8 cellular contexts compared by ENCODE assay signal in the genomic region with DNA sequence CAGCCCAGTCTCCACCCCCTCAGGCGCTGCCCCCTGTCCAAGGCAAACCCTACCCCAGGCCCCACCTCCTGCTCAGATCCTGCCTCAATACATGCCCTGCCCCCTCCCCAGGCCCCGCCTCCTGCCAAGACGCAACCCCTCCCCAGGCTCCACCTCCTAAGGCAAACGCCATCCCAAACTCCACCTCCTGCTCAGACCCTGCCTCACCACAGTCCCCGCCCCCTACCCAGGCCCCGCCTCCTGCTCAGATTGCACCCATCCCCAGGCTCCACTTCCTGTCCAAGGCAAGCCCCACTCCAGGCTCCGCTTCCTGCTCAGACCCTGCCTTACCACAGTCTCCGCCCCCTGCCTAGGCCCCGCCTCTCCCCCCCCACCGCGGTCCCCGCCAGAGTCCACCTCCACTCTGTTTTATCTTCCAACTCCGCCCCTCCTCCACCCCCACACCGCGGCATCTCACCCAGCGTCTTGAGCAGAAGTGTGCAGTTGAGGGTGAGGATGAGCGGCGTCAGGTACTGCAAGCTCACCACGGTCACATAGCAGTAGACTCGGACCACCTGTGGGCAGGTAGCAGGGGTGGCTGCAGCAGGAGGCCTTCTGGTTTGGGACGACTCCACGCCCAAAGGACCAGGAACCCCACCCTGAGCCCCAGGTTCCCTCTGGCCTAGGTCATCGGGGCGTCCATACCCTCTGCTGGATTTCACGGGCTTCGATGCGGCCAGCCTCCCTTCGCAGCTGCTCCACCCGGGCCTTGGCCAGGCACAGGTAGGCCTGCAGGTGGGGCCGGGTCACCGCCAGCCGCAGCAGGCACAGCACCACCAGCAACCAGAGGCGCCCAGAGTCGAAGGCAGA. TPM values are rescaled to one million over a fixed set of nuclear protein-coding genes. Genes with fewer than 3 reads are reported as not detected.
DNase-seq lines count a peak whose midpoint lies in the region; ATAC-seq and TF ChIP-seq lines count a peak whose summit lies in the region.

No MANE protein-coding gene starts in this region.

- no peak for TF ChIP-seq POLR2A in lower leg skin (IDR thresholded peaks at IDR 0.05)

- no peak overlapping the region for H3K27ac ChIP-seq in Panc1 (ENCODE audit: low read length)

- intact Hi-C loops in Panc1 (cut with micrococcal nuclease; ENCODE audit: unreplicated experiment), result no loop called here
- intact Hi-C loops in posterior vena cava (cut with DNase I), result no loop called here
- intact Hi-C loops in lower leg skin (cut with DNase I; ENCODE audit: low total_unique reads), result no loop called here

- no TSS peak for BruUV-seq in Panc1 (replicated peaks; lab: Mats Ljungman, UMichigan)

- CTCF ChIA-PET in Panc1 (lab: Charles Lee), result no interaction called here

- DNase-seq in HCEC 1CT, result peak; percentile 34
- DNase-seq in Panc1 (ENCODE audit: low read depth, low spot score), result no peak
- peak; percentile 59 for DNase-seq in fibroblast of the conjunctiva (ENCODE audit: low read depth)
- peak; percentile 91 for DNase-seq in posterior vena cava (ENCODE audit: low spot score)
- no peak for DNase-seq in activated gamma-delta T cell (lab: John Stamatoyannopoulos, UW)
- DNase-seq in lower leg skin (ENCODE audit: low spot score in 2 of 2), result no peak

- ATAC-seq in Panc1 (peak; percentile 78), GM21529 (IDR thresholded peaks at IDR 0.05; ENCODE audit: unreplicated experiment) (no peak), GM19452 (IDR thresholded peaks at IDR 0.05; ENCODE audit: unreplicated experiment) (no peak)

- TF ChIP-seq CTCF in Panc1 (IDR thresholded peaks at IDR 0.05) (no peak), lower leg skin (IDR thresholded peaks at IDR 0.05) (no peak)

- in situ Hi-C loops in Panc1 (cut with HindIII; ENCODE audit: low pct_unique_long_range_greater_than_20kb, low sequenced_read_pairs), result no loop called here

- H3K27me3 ChIP-seq in Panc1 (ENCODE audit: control insufficient read depth, insufficient read depth, low read length), result no peaks in the 10 kb centered on the region

- no peak overlapping the region for H3K4me3 ChIP-seq in Panc1 (ENCODE audit: low read depth in 2 of 2, low read length in 2 of 2)
- no peak overlapping the region for H3K4me3 ChIP-seq in lower leg skin (ENCODE audit: low read depth, poor library complexity, severe bottlenecking)

- no peaks in the 10 kb centered on the region for H3K9me3 ChIP-seq in Panc1 (ENCODE audit: control insufficient read depth, insufficient read depth, low read depth, low read length)

- no peaks in the 10 kb centered on the region for H3K4me1 ChIP-seq in Panc1 (ENCODE audit: control insufficient read depth, insufficient read depth, low read length)

- 68 to 71% methylated on average over 32 of the region's 34 CpGs for WGBS in lower leg skin, 2 donors

- H3K36me3 ChIP-seq in Panc1 (ENCODE audit: control insufficient read depth, insufficient read depth, low read length), result no peaks in the 10 kb centered on the region

- POLR2A ChIA-PET in Panc1 (lab: Charles Lee), result no interaction called here

RNA-seq across cellular contexts. Expression of gene TMEM161A, which starts 17.7 kb away (rescaled TPM):
- total RNA-seq in Panc1 (2021; ENCODE audit: unreplicated experiment) (26.7 TPM), posterior vena cava (10 to 100 TPM; 14.0 to 20.1 TPM), lower leg skin (10 to 100 TPM; 25.7 to 30.1 (median 27.9) TPM)
- polyA plus RNA-seq in Panc1 (2012; ENCODE audit: insufficient read length), result 40.2 TPM

RNA-seq across cellular contexts. Expression of gene MEF2B, which starts 49.5 kb away (rescaled TPM):
- 1.1 TPM for total RNA-seq in Panc1 (2021; ENCODE audit: unreplicated experiment)
- polyA plus RNA-seq in Panc1 (2012; ENCODE audit: insufficient read length), result 0.68 TPM
- total RNA-seq in posterior vena cava, result 1 to 10 TPM in 1 of 2 donors, under 1 TPM in 1; 0.76 to 1.3 TPM
- total RNA-seq in lower leg skin, result 1 to 10 TPM in 1 of 4 donors, under 1 TPM in 2, not detected in 1; 0.49 to 2.2 (median 0.84) TPM

RNA-seq across cellular contexts. Expression of gene SLC25A42, which starts 56.7 kb away (rescaled TPM):
- total RNA-seq in Panc1 (2021; ENCODE audit: unreplicated experiment) (2.6 TPM), posterior vena cava (1 to 10 TPM; 4.9 to 8.0 TPM), lower leg skin (10 to 100 TPM in 1 of 4 donors, 1 to 10 TPM in 3; 4.6 to 13.9 (median 7.4) TPM)
- polyA plus RNA-seq in Panc1 (2012; ENCODE audit: insufficient read length), result 2.9 TPM

Comparison
In these comparisons a context has a peak if more than half of its experiments do, and no peak if none do; other contexts are left out.
1. DNase-seq: peak in HCEC 1CT (single experiment), fibroblast of the conjunctiva (single experiment) and posterior vena cava (single experiment); none in Panc1 (single experiment), activated gamma-delta T cell (single experiment) and lower leg skin (0 of 2).